ENCODE assay signal across 10 cellular contexts in the genomic region with DNA sequence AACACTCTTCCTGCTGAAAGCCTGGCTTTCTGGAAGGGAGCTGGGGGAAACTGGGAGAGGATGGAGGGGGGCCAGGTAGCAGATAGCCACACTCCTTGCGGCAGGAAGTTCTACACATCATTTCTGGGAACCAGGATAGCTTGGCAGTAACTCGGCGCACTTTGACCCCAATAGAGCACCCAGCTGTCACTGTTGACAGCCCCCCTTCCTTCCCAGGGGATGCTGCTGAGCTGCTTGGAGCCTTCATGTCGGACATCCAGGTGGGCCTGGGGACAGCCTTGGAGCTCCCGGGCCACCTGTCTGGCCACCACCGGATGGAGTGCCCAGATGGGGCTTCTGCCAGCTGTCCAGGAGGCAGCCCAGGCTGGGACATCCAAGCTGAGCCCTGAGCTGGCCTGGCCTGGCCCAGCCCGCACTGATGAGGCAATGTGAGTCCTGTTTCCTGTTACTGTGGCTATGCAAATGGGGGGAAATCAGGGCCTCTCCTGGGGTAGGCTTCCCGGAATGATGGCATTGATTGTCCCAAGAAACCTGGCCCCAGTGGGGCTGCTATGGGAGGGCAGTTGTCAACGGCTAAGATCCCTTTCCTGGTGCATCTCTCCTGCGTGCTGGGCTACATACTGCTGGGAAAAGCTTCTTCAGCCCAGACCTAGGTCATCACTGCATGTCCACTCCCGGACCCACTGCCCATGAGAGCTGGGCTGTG. TPM values are rescaled to one million over a fixed set of nuclear protein-coding genes. Genes with fewer than 3 reads are reported as not detected.
DNase-seq lines count a peak whose midpoint lies in the region; ATAC-seq and TF ChIP-seq lines count a peak whose summit lies in the region.
"Had no signal": no experiment of that assay in that cellular context is flagged by ENCODE, and none has a peak within 500 bp of the region (broad histone marks: within the 10 kb centered on the region; RNA-seq: fewer than 3 reads in every experiment).

No MANE protein-coding gene starts in this region.

- H3K4me3 ChIP-seq in right cardiac atrium (ENCODE audit: low read length) (no peak overlapping the region), dorsolateral prefrontal cortex (no peak overlapping the region)
- H3K4me3 ChIP-seq: skin epidermis had no signal

- no peaks in the 10 kb centered on the region for H3K27me3 ChIP-seq in right cardiac atrium (ENCODE audit: control insufficient read depth, insufficient read depth)
- peaks cover 0 to 8% (median 0%) of the 10 kb centered on the region in 45 donors for H3K27me3 ChIP-seq in dorsolateral prefrontal cortex

- peak; percentile 64 for DNase-seq in AG20443 (ENCODE audit: low spot score)
- DNase-seq in SKM-1 treated with dmso at 0.1 percent for 144 hours (lab: John Stamatoyannopoulos, UW; ENCODE audit: unreplicated experiment): peak; percentile 42
- no peak for DNase-seq in right cardiac atrium
- DNase-seq in NCI-H82 treated with DMSO at 0.1 percent for 48 hours (lab: John Stamatoyannopoulos, UW; ENCODE audit: unreplicated experiment): no peak
- DNase-seq in NCI-H187 (lab: John Stamatoyannopoulos, UW): no peak
- DNase-seq in dorsolateral prefrontal cortex: no peak
- DNase-seq in globus pallidus (ENCODE audit: low spot score): no peak
- DNase-seq: NCI-H82 had no signal

- H3K27ac ChIP-seq in right cardiac atrium (ENCODE audit: low read length) (no peak overlapping the region), dorsolateral prefrontal cortex (no peak overlapping the region)

- WGBS in right cardiac atrium: 50% methylated on average over 11 of the region's 11 CpGs

- peaks cover 5% of the 10 kb centered on the region for H3K4me1 ChIP-seq in right cardiac atrium (ENCODE audit: control insufficient read depth, insufficient read depth, low read length)

- no peak for TF ChIP-seq CTCF in dorsolateral prefrontal cortex (IDR thresholded peaks at IDR 0.05 in 54 of 56, conservative IDR thresholded peaks at IDR 0.05 in 2 of 56; ENCODE audit: low read depth in 1 of 56, partially characterized antibody in 56 of 56)

- intact Hi-C loops in right cardiac atrium (cut with DNase I) (no loop called here), dorsolateral prefrontal cortex (cut with DNase I) (loop anchor here in 1 of 2 donors (10.0 kb wide), 1 partner anchor 59 kb away; a partner anchor contains a TSS)

- H3K9me3 ChIP-seq in right cardiac atrium (ENCODE audit: control insufficient read depth, low read length): no peaks in the 10 kb centered on the region

- ATAC-seq in GM18868 (IDR thresholded peaks at IDR 0.05; ENCODE audit: unreplicated experiment) (peak; percentile 29), right cardiac atrium (peak; percentile 20 to 55)

RNA-seq across cellular contexts. Expression of a gene that starts 50.1 kb away (rescaled TPM):
- 1 to 10 TPM in 3 of 4 donors, under 1 TPM in 1; 0.96 to 5.5 (median 2.2) TPM for total RNA-seq in right cardiac atrium
- 2.1 TPM for polyA plus RNA-seq in right cardiac atrium
- 1 to 10 TPM in 25 of 120 experiments, under 1 TPM in 63, not detected in 32; 0.28 to 3.7 (median 0.76) TPM for total RNA-seq in dorsolateral prefrontal cortex

Comparison
In these comparisons a context has a peak if more than half of its experiments do, and no peak if none do; other contexts are left out.
1. DNase-seq: peak in AG20443 (single experiment) and SKM-1 treated with dmso at 0.1 percent for 144 hours (single experiment); none in right cardiac atrium (0 of 3), NCI-H82 treated with DMSO at 0.1 percent for 48 hours (single experiment), NCI-H187 (0 of 2), dorsolateral prefrontal cortex (0 of 10) and globus pallidus (single experiment).